Comparison of ENCODE assay signal across 16 cellular contexts in genomic region chr14:73249108-73249507, GRCh38. TPM values are rescaled to one million over a fixed set of nuclear protein-coding genes. Genes with fewer than 3 reads are reported as not detected.
DNase-seq lines count a peak whose midpoint lies in the region; ATAC-seq, FAIRE-seq and TF ChIP-seq lines count a peak whose summit lies in the region.
"Had no signal": no experiment of that assay in that cellular context is flagged by ENCODE, and none has a peak within 500 bp of the region (broad histone marks: within the 10 kb centered on the region; RNA-seq: fewer than 3 reads in every experiment).

No MANE protein-coding gene starts in this region.

- peaks cover 15% of the 10 kb centered on the region for H3K79me1 ChIP-seq in mesenchymal stem cell (replicated peaks; ENCODE audit: low read length, poor library complexity, severe bottlenecking)

- H4K20me1 ChIP-seq in BLaER1: peaks cover 42% of the 10 kb centered on the region

- no peak overlapping the region for H3K4me3 ChIP-seq in BLaER1
- no peak overlapping the region for H3K4me3 ChIP-seq in RWPE2 (ENCODE audit: severe bottlenecking)
- no peak overlapping the region for H3K4me3 ChIP-seq in mesenchymal stem cell (ENCODE audit: insufficient read depth in 1 of 2, low read depth in 1 of 2, low read length in 2 of 2)

- H3K9ac ChIP-seq in BLaER1: no peak overlapping the region
- peak overlapping the region; percentile 77 for H3K9ac ChIP-seq in mesenchymal stem cell (ENCODE audit: low read length)

- H4K8ac ChIP-seq in mesenchymal stem cell (ENCODE audit: low read length): no peak overlapping the region

- H3K36me3 ChIP-seq in BLaER1 (no peaks in the 10 kb centered on the region), RWPE2 (ENCODE audit: low read depth) (no peaks in the 10 kb centered on the region), mesenchymal stem cell (ENCODE audit: control insufficient read depth in 1 of 2, insufficient read depth in 2 of 2, low read depth in 1 of 2, low read length in 2 of 2) (peaks cover 0 to 60% of the 10 kb centered on the region in 2 experiments)

- H3K27ac ChIP-seq in BLaER1 (no peak overlapping the region), RWPE2 (ENCODE audit: poor library complexity, severe bottlenecking) (peak overlapping the region; percentile 24), mesenchymal stem cell (ENCODE audit: low read length, poor library complexity, severe bottlenecking) (peak overlapping the region; percentile 50)
- H3K27ac ChIP-seq: C4-2B had no signal

- FAIRE-seq in HTR-8/SVneo (lab: Jason Lieb, UNC): peak; percentile 72
- FAIRE-seq: G401.6 had no signal

- H4K91ac ChIP-seq in mesenchymal stem cell (ENCODE audit: low read length): no peak overlapping the region

- no peak overlapping the region for H3K14ac ChIP-seq in mesenchymal stem cell (ENCODE audit: low read length in 2 of 2)

- TF ChIP-seq CTCF in RWPE2 (IDR thresholded peaks at IDR 0.05; ENCODE audit: poor library complexity, severe bottlenecking): no peak

- no peak overlapping the region for H2AK5ac ChIP-seq in mesenchymal stem cell (ENCODE audit: low read length, severe bottlenecking)

- no peaks in the 10 kb centered on the region for H3K9me3 ChIP-seq in BLaER1
- H3K9me3 ChIP-seq in RWPE2 (ENCODE audit: severe bottlenecking): no peaks in the 10 kb centered on the region
- H3K9me3 ChIP-seq in mesenchymal stem cell (ENCODE audit: control insufficient read depth, low read length): no peaks in the 10 kb centered on the region

- H2BK15ac ChIP-seq in mesenchymal stem cell (ENCODE audit: low read depth, poor library complexity, severe bottlenecking): no peak overlapping the region

- H3K4me2 ChIP-seq in BLaER1 (peak overlapping the region; percentile 84), mesenchymal stem cell (ENCODE audit: low read length, poor library complexity, severe bottlenecking) (no peak overlapping the region)

- WGBS in mesenchymal stem cell: 100% methylated on average over 1 of the region's 1 CpG

- no peak overlapping the region for H2AFZ ChIP-seq in mesenchymal stem cell (ENCODE audit: low read depth, low read length)

- H3K18ac ChIP-seq in mesenchymal stem cell (ENCODE audit: low read depth in 1 of 2, low read length in 2 of 2): no peak overlapping the region

- H3K4me1 ChIP-seq in BLaER1: peaks cover 80% of the 10 kb centered on the region
- H3K4me1 ChIP-seq in RWPE2 (ENCODE audit: insufficient read depth, poor library complexity, severe bottlenecking): peaks cover 6% of the 10 kb centered on the region
- H3K4me1 ChIP-seq in mesenchymal stem cell (ENCODE audit: control insufficient read depth, insufficient read depth, low read depth, low read length): peaks cover 49% of the 10 kb centered on the region

- no peak overlapping the region for H2BK5ac ChIP-seq in mesenchymal stem cell (ENCODE audit: low read depth, low read length, poor library complexity, severe bottlenecking)

- DNase-seq in HTR-8/SVneo (ENCODE audit: insufficient read length, low spot score): no peak
- DNase-seq in RWPE2 (ENCODE audit: low spot score): no peak
- DNase-seq in mesenchymal stem cell: no peak
- no peak for DNase-seq in NOMO-1 treated with dmso at 0.1 percent for 144 hours (lab: John Stamatoyannopoulos, UW; ENCODE audit: unreplicated experiment)
- no peak for DNase-seq in T-helper 9 cell
- no peak for DNase-seq in NCI-H2029 (lab: John Stamatoyannopoulos, UW)
- DNase-seq: DND-41; H9; MM.1S; NCI-H1092; NCI-H1436 treated with DMSO at 0.1 percent for 48 hours; NCI-H2081 treated with DMSO at 0.1 percent for 48 hours; NK-92 treated with Interleukin-12 subunit alpha and Interleukin-12 subunit beta, amount 100 ng/mL, for 24 hours had no signal

- no peak overlapping the region for H2BK120ac ChIP-seq in mesenchymal stem cell (ENCODE audit: low read depth, low read length)

- no peak overlapping the region for H3K4ac ChIP-seq in mesenchymal stem cell (ENCODE audit: low read depth in 1 of 2, low read length in 2 of 2)

- H2BK12ac ChIP-seq in mesenchymal stem cell (ENCODE audit: low read length in 2 of 2): no peak overlapping the region

- ATAC-seq in RWPE2 (ENCODE audit: low read depth): no peak

- peaks cover 34% of the 10 kb centered on the region for H3K27me3 ChIP-seq in BLaER1
- H3K27me3 ChIP-seq in RWPE2 (ENCODE audit: insufficient read depth, poor library complexity, severe bottlenecking): no peaks in the 10 kb centered on the region
- H3K27me3 ChIP-seq in mesenchymal stem cell (ENCODE audit: control insufficient read depth in 1 of 2, insufficient read depth in 1 of 2, low read length in 2 of 2): peaks cover 0 to 2% of the 10 kb centered on the region in 2 experiments

- no peak overlapping the region for H3K23ac ChIP-seq in mesenchymal stem cell (ENCODE audit: low read length in 2 of 2)

RNA-seq across cellular contexts. Expression of gene PAPLN, which starts 11.8 kb away (rescaled TPM):
- polyA plus RNA-seq in mesenchymal stem cell (2013, experiment 1 of 2): 1.9 TPM
- polyA plus RNA-seq in mesenchymal stem cell (2013, experiment 2 of 2): 2.1 TPM
